Comparison of ENCODE assay signal across 8 cellular contexts in the genomic region with DNA sequence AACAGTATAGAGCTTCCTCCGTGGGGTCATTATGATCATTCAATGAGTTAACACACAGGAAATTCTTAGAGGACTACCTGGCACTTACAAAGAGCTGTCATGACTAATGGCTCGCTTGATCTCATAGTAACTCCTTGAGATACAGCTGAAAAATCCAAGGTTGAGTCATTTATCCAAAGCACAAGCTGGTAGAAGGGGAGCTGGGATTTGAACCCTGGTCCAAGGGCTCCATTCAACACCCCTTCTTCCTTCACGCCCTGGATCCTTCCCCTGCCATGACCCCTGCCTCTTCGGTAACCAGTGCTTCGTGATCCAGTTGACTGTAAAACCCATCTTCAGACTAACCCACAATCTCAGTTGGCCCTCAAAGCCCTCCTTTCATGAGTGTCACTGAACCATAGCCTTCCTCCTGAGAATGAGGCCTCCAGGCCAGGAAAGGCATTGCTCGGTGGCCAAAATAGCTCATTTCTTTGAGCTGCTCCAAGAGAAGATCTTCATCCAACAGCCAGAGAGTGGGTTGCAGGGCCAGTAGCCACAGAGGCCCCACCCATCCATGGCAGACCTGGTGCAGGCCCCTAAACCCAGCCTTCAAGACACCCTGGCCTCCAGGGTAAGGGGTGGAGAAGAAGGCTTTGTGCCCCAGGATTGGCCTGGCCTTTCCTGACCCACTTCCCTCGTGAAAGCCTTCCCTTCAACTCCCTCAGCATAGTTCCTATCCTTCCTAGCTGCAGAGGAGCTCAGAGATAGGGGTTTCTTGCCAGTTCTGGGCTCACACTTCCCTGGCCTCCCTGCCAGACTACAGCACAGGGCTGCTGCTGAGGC. TPM values are rescaled to one million over a fixed set of nuclear protein-coding genes. Genes with fewer than 3 reads are reported as not detected.
A peak's percentile ranks its signal among the peaks of the same experiment; 100 is the strongest.
DNase-seq lines count a peak whose midpoint lies in the region; ATAC-seq and TF ChIP-seq lines count a peak whose summit lies in the region.

No MANE protein-coding gene starts in this region.

- peaks cover 22% of the 10 kb centered on the region for H3K36me3 ChIP-seq in CD4-positive, CD25-positive, alpha-beta regulatory T cell (ENCODE audit: control insufficient read depth, insufficient read depth, low read length)
- peaks cover 7 to 15% of the 10 kb centered on the region in 2 donors for H3K36me3 ChIP-seq in esophagus (ENCODE audit: control insufficient read depth in 2 of 2, insufficient read depth in 2 of 2, low read length in 1 of 2)
- H3K36me3 ChIP-seq in neutrophil: peaks cover 41% of the 10 kb centered on the region

- no peak for DNase-seq in CD4-positive, CD25-positive, alpha-beta regulatory T cell
- DNase-seq in RPMI7951 (ENCODE audit: low read depth) (peak; percentile 87), NCI-H510A treated with DMSO at 0.1 percent for 48 hours (lab: John Stamatoyannopoulos, UW) (no peak), UCSD-AML1 (lab: John Stamatoyannopoulos, UW; ENCODE audit: unreplicated experiment) (no peak), NCI-H2029 treated with DMSO at 0.1 percent for 48 hours (lab: John Stamatoyannopoulos, UW) (no peak)

- no peaks in the 10 kb centered on the region for H3K27me3 ChIP-seq in CD4-positive, CD25-positive, alpha-beta regulatory T cell (ENCODE audit: control insufficient read depth, insufficient read depth, low read length)
- H3K27me3 ChIP-seq in esophagus (ENCODE audit: control insufficient read depth in 1 of 2, insufficient read depth in 2 of 2, low read length in 2 of 2): no peaks in the 10 kb centered on the region
- peaks cover 41% of the 10 kb centered on the region for H3K27me3 ChIP-seq in neutrophil

- H3K9me3 Mint-ChIP-seq in CD4-positive, CD25-positive, alpha-beta regulatory T cell: no peaks in the 10 kb centered on the region

- peaks cover 32 to 89% (median 65%) of the 10 kb centered on the region in 4 donors for H3K4me1 Mint-ChIP-seq in CD4-positive, CD25-positive, alpha-beta regulatory T cell

- H3K27me3 Mint-ChIP-seq in CD4-positive, CD25-positive, alpha-beta regulatory T cell: peaks cover 4% of the 10 kb centered on the region

- peaks cover 26% of the 10 kb centered on the region for H3K36me3 Mint-ChIP-seq in CD4-positive, CD25-positive, alpha-beta regulatory T cell

- TF ChIP-seq CTCF in neutrophil (IDR thresholded peaks at IDR 0.05): no peak

- peak overlapping the region; percentile 88 for H3K4me3 ChIP-seq in CD4-positive, CD25-positive, alpha-beta regulatory T cell (ENCODE audit: low read depth, low read length)
- no peak overlapping the region for H3K4me3 ChIP-seq in esophagus (ENCODE audit: low read depth in 1 of 2, low read length in 2 of 2)
- no peak overlapping the region for H3K4me3 ChIP-seq in neutrophil (ENCODE audit: low read depth in 1 of 2, low read length in 1 of 2)

- peak in 1 of 2 donors; percentile 10 for ATAC-seq in CD4-positive, CD25-positive, alpha-beta regulatory T cell (ENCODE audit: low read depth in 2 of 2)
- no peak for ATAC-seq in HG03097 (IDR thresholded peaks at IDR 0.05; ENCODE audit: low FRiP score, unreplicated experiment)

- peak overlapping the region; percentile 99 for H3K27ac ChIP-seq in CD4-positive, CD25-positive, alpha-beta regulatory T cell (ENCODE audit: insufficient read depth, low read length, poor library complexity, severe bottlenecking)
- H3K27ac ChIP-seq in esophagus (ENCODE audit: low read depth in 2 of 2, low read length in 1 of 2) (peak overlapping the region; percentile 50 to 96), neutrophil (peak overlapping the region; percentile 100)

- H3K4me1 ChIP-seq in CD4-positive, CD25-positive, alpha-beta regulatory T cell (ENCODE audit: control insufficient read depth, insufficient read depth, low read length, poor library complexity, severe bottlenecking): peaks cover 94% of the 10 kb centered on the region
- H3K4me1 ChIP-seq in esophagus (ENCODE audit: control insufficient read depth in 2 of 2, insufficient read depth in 2 of 2, low read length in 1 of 2): peaks cover 24 to 37% of the 10 kb centered on the region in 2 donors
- H3K4me1 ChIP-seq in neutrophil (ENCODE audit: control insufficient read depth in 1 of 2, insufficient read depth in 1 of 2, low read depth in 1 of 2, low read length in 1 of 2): peaks cover 46 to 54% of the 10 kb centered on the region in 2 experiments

- no peaks in the 10 kb centered on the region for H3K9me3 ChIP-seq in CD4-positive, CD25-positive, alpha-beta regulatory T cell (ENCODE audit: control insufficient read depth in 2 of 2, low read length in 2 of 2)
- H3K9me3 ChIP-seq in esophagus (ENCODE audit: control insufficient read depth in 2 of 2, insufficient read depth in 1 of 2, low read depth in 1 of 2, low read length in 1 of 2) (no peaks in the 10 kb centered on the region), neutrophil (peaks cover under 1% of the 10 kb centered on the region)

- peak overlapping the region; percentile 89 to 99 (median 94) for H3K27ac Mint-ChIP-seq in CD4-positive, CD25-positive, alpha-beta regulatory T cell

- H3K4me3 Mint-ChIP-seq in CD4-positive, CD25-positive, alpha-beta regulatory T cell: peak overlapping the region; percentile 72 to 98 (median 82)

- WGBS in esophagus, 2 donors: 41 to 57% methylated on average over 7 of the region's 7 CpGs

RNA-seq across cellular contexts. Expression of a gene that starts 7.7 kb away (rescaled TPM):
- 200 TPM for total RNA-seq in CD4-positive, CD25-positive, alpha-beta regulatory T cell
- polyA plus RNA-seq in CD4-positive, CD25-positive, alpha-beta regulatory T cell: 100 to 1,000 TPM in 2 of 4 donors, 10 to 100 TPM in 2; 78.5 to 116 (median 105) TPM
- 85.8 and 126 TPM in 2 replicates for total RNA-seq in RPMI7951 (2014; rRNA removed; shearing (Covaris generic))
- 10 to 100 TPM; 58.8 to 84.0 TPM for polyA plus RNA-seq in esophagus
